16 cellular contexts compared by ENCODE assay signal in the genomic region with DNA sequence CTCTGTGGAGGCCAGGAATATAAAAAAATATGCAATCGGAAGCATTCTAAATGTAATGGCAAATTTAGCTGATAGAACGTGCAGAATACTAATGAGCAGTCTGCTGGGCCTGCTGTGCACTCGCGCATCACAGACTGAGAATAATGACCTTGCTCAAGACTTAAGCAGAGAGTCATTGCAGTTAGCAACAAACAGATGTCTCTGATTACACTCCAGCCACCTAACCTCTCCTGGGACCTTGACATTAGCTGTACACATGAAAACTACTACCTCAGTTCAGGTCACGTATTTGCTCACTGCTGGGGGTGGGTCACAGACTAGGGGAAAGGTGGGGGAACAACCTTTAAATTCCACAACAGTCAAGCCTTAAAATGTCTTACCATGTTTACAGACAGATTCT.
DNase-seq lines count a peak whose midpoint lies in the region; ATAC-seq, FAIRE-seq and TF ChIP-seq lines count a peak whose summit lies in the region.
"Had no signal": no experiment of that assay in that cellular context is flagged by ENCODE, and none has a peak within 500 bp of the region (broad histone marks: within the 10 kb centered on the region; RNA-seq: fewer than 3 reads in every experiment).

No MANE protein-coding gene starts in this region.

- H3K36me3 Mint-ChIP-seq in stimulated activated naive B cell treated with anti-CD40 and anti-IgM and Interleukin-4, amounts not matched to agents 10 μg/mL and 1 μg/mL and 100 μg/mL, for 72 hours, result no peaks in the 10 kb centered on the region
- H3K36me3 Mint-ChIP-seq: mesothelial cell of epicardium had no signal

- H3K4me1 Mint-ChIP-seq in stimulated activated naive B cell treated with anti-CD40 and anti-IgM and Interleukin-4, amounts not matched to agents 10 μg/mL and 1 μg/mL and 100 μg/mL, for 72 hours, result no peaks in the 10 kb centered on the region

- no peak overlapping the region for H3K27ac Mint-ChIP-seq in stimulated activated naive B cell treated with anti-CD40 and anti-IgM and Interleukin-4, amounts not matched to agents 10 μg/mL and 1 μg/mL and 100 μg/mL, for 72 hours
- H3K27ac Mint-ChIP-seq: activated CD8-positive, alpha-beta T cell treated with anti-CD3 and anti-CD28 coated beads, Interleukin-2, amount 10 ng/mL, durations not matched to agents 7 days and 5 days; activated T-helper 2 cell treated with anti-CD3 and anti-CD28 coated beads, Interferon-gamma antibody, Interleukin-2, Interleukin-4, amounts not matched to agents 10 μg/mL and 5 μg/mL and 100 μg/mL, durations not matched to agents 14 hours and 24 hours and 36 hours had no signal

- DNase-seq in DMS79 (lab: John Stamatoyannopoulos, UW), result peak; percentile 27
- peak; percentile 26 for DNase-seq in M059J (ENCODE audit: low read depth)
- peak; percentile 5 to 61 for DNase-seq in NCI-H526 (lab: John Stamatoyannopoulos, UW)
- DNase-seq in iris pigment epithelial cell (ENCODE audit: low read depth), result peak; percentile 47
- DNase-seq in stimulated activated naive B cell treated with anti-CD40 and anti-IgM and Interleukin-4, amounts not matched to agents 10 μg/mL and 1 μg/mL and 100 μg/mL, for 72 hours, result no peak
- DNase-seq in head of caudate nucleus, result no peak
- DNase-seq in GF-D8 (lab: John Stamatoyannopoulos, UW), result no peak
- no peak for DNase-seq in D721Med (ENCODE audit: insufficient read length, low spot score)
- DNase-seq: activated CD8-positive, alpha-beta T cell treated with anti-CD3 and anti-CD28 coated beads, Interleukin-2, amount 10 ng/mL, durations not matched to agents 7 days and 5 days; H7; occipital lobe; stimulated activated naive CD4-positive, alpha-beta T cell had no signal

- no peak for ATAC-seq in stimulated activated naive B cell treated with anti-CD40 and anti-IgM and Interleukin-4, amounts not matched to agents 10 μg/mL and 1 μg/mL and 100 μg/mL, for 72 hours (replicated peaks)
- ATAC-seq: activated CD8-positive, alpha-beta T cell treated with anti-CD3 and anti-CD28 coated beads, Interleukin-2, amount 10 ng/mL, durations not matched to agents 7 days and 5 days had no signal

- FAIRE-seq in D721Med (lab: Jason Lieb, UNC), result no peak
- FAIRE-seq: endothelial cell of umbilical vein, keratinocyte had no signal

- intact Hi-C loops in head of caudate nucleus (cut with DNase I), result no loop called here

- H3K27me3 Mint-ChIP-seq in stimulated activated naive B cell treated with anti-CD40 and anti-IgM and Interleukin-4, amounts not matched to agents 10 μg/mL and 1 μg/mL and 100 μg/mL, for 72 hours, result no peaks in the 10 kb centered on the region

- H3K4me3 Mint-ChIP-seq in stimulated activated naive B cell treated with anti-CD40 and anti-IgM and Interleukin-4, amounts not matched to agents 10 μg/mL and 1 μg/mL and 100 μg/mL, for 72 hours, result no peak overlapping the region
- H3K4me3 Mint-ChIP-seq: activated CD8-positive, alpha-beta T cell treated with anti-CD3 and anti-CD28 coated beads, Interleukin-2, amount 10 ng/mL, durations not matched to agents 7 days and 5 days; mesothelial cell of epicardium had no signal

- H3K9me3 Mint-ChIP-seq in stimulated activated naive B cell treated with anti-CD40 and anti-IgM and Interleukin-4, amounts not matched to agents 10 μg/mL and 1 μg/mL and 100 μg/mL, for 72 hours, result no peaks in the 10 kb centered on the region
- H3K9me3 Mint-ChIP-seq: activated T-helper 2 cell treated with anti-CD3 and anti-CD28 coated beads, Interferon-gamma antibody, Interleukin-2, Interleukin-4, amounts not matched to agents 10 μg/mL and 5 μg/mL and 100 μg/mL, durations not matched to agents 14 hours and 24 hours and 36 hours had no signal

- no peak for TF ChIP-seq CTCF in D721Med (IDR thresholded peaks at IDR 0.05; ENCODE audit: insufficient read depth, missing control alignments)

Comparison
In these comparisons a context has a peak if more than half of its experiments do, and no peak if none do; other contexts are left out.
1. DNase-seq: peak in DMS79 (single experiment), M059J (single experiment), NCI-H526 (2 of 2) and iris pigment epithelial cell (single experiment); none in stimulated activated naive B cell treated with anti-CD40 and anti-IgM and Interleukin-4, amounts not matched to agents 10 μg/mL and 1 μg/mL and 100 μg/mL, for 72 hours (single experiment), head of caudate nucleus (0 of 42), GF-D8 (single experiment) and D721Med (single experiment).